In the genomic region with DNA sequence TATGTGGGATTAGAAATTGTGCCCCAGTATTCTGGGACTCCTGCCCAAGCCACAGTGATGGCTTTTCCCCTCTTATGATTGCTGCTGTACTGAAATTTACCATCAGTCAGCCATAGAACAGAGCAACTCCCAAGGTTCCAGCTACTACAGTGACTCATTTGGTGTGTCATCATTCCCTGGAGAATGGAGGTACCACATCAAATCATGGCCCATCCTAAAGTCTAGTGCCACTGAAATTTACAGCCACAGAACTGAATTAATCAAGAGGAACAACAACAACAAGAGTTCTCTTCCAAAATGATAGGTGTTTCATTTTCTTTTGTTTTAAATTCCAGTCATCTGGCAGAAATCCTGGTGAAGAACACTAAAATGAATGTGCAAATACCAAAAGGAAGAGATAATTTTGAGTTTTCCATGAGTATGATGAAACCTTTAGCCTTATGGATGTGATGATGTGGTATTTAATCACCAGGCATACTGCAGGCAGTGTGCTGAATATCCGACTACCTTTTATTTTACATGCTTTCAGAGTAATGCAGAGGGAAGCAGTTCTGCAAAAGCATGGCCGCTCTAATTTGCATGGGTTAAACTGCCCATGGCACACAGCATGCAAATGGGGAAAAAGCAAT, we compare ENCODE assay signal across 18 cellular contexts.
A peak's percentile ranks its signal among the peaks of the same experiment; 100 is the strongest.
DNase-seq lines count a peak whose midpoint lies in the region; ATAC-seq, FAIRE-seq and TF ChIP-seq lines count a peak whose summit lies in the region.
"Had no signal": no experiment of that assay in that cellular context is flagged by ENCODE, and none has a peak within 500 bp of the region (broad histone marks: within the 10 kb centered on the region; RNA-seq: fewer than 3 reads in every experiment).

No MANE protein-coding gene starts in this region.

- H3K4me1 ChIP-seq in RWPE2 (ENCODE audit: insufficient read depth, poor library complexity, severe bottlenecking) (no peaks in the 10 kb centered on the region), fibroblast of lung (ENCODE audit: control insufficient read depth, extremely low read depth, insufficient read depth, low read length) (peaks cover 4% of the 10 kb centered on the region)
- H3K4me1 ChIP-seq: adrenal gland, upper lobe of right lung had no signal

- no peaks in the 10 kb centered on the region for H3K9me3 ChIP-seq in RWPE2 (ENCODE audit: severe bottlenecking)
- no peaks in the 10 kb centered on the region for H3K9me3 ChIP-seq in fibroblast of lung (ENCODE audit: control insufficient read depth, insufficient read depth, low read depth, low read length)
- H3K9me3 ChIP-seq: adrenal gland, upper lobe of right lung had no signal

- peak; percentile 97 for FAIRE-seq in H54 (lab: Jason Lieb, UNC)

- H3K4me2 ChIP-seq in fibroblast of lung (ENCODE audit: extremely low read depth, insufficient read depth, low read length): no peak overlapping the region
- H3K4me2 ChIP-seq: GM23338 had no signal

- no peak for TF ChIP-seq POLR2A in H54 (IDR thresholded peaks at IDR 0.05; ENCODE audit: low read depth, low read length)

- H3K36me3 ChIP-seq in RWPE2 (ENCODE audit: low read depth) (no peaks in the 10 kb centered on the region), fibroblast of lung (ENCODE audit: control insufficient read depth, insufficient read depth, low read length) (no peaks in the 10 kb centered on the region)
- H3K36me3 ChIP-seq: adrenal gland had no signal

- TF ChIP-seq CTCF in RWPE2 (IDR thresholded peaks at IDR 0.05; ENCODE audit: poor library complexity, severe bottlenecking) (no peak), fibroblast of lung (conservative IDR thresholded peaks at IDR 0.05 in 1 of 2, IDR thresholded peaks at IDR 0.05 in 1 of 2; ENCODE audit: low read depth in 1 of 2, low read length in 2 of 2) (no peak)

- ATAC-seq in RWPE2 (ENCODE audit: low read depth) (peak; percentile 71), HG02938 (IDR thresholded peaks at IDR 0.05; ENCODE audit: unreplicated experiment) (no peak)
- ATAC-seq: GM23338; stimulated activated memory B cell treated with anti-CD40 and anti-IgM and Interleukin-4, amounts not matched to agents 10 μg/mL and 1 μg/mL and 100 μg/mL, for 72 hours; upper lobe of right lung had no signal

- H4K20me1 ChIP-seq in fibroblast of lung (ENCODE audit: control insufficient read depth, extremely low read depth, insufficient read depth, low read length): no peaks in the 10 kb centered on the region

- no peaks in the 10 kb centered on the region for H3K27me3 ChIP-seq in RWPE2 (ENCODE audit: insufficient read depth, poor library complexity, severe bottlenecking)
- H3K27me3 ChIP-seq in fibroblast of lung (ENCODE audit: control insufficient read depth, insufficient read depth, low read length): no peaks in the 10 kb centered on the region
- H3K27me3 ChIP-seq: adrenal gland, upper lobe of right lung had no signal

- H3K4me3 ChIP-seq in RWPE2 (ENCODE audit: severe bottlenecking) (no peak overlapping the region), fibroblast of lung (replicated peaks in 1 of 4; ENCODE audit: control extremely low read depth in 1 of 4, insufficient read depth in 1 of 4, low read depth in 3 of 4, low read length in 4 of 4) (no peak overlapping the region)
- H3K4me3 ChIP-seq: adrenal gland, GM23338, upper lobe of right lung had no signal

- H3K9ac ChIP-seq in fibroblast of lung (ENCODE audit: insufficient read depth, low read length): no peak overlapping the region

- no peak overlapping the region for H2AFZ ChIP-seq in fibroblast of lung (ENCODE audit: low read length)
- H2AFZ ChIP-seq: GM23338 had no signal

- H3K79me2 ChIP-seq in fibroblast of lung (ENCODE audit: control insufficient read depth, insufficient read depth, low read length): no peaks in the 10 kb centered on the region

- no peak overlapping the region for H3K27ac ChIP-seq in RWPE2 (ENCODE audit: poor library complexity, severe bottlenecking)
- H3K27ac ChIP-seq in fibroblast of lung (ENCODE audit: insufficient read depth, low read length): no peak overlapping the region
- H3K27ac ChIP-seq: adrenal gland, upper lobe of right lung had no signal

- DNase-seq in H54 (ENCODE audit: insufficient read length, low spot score): peak; percentile 35
- no peak for DNase-seq in RWPE2 (ENCODE audit: low spot score)
- peak; percentile 72 to 77 for DNase-seq in fibroblast of lung (ENCODE audit: low read depth in 2 of 2)
- peak; percentile 70 for DNase-seq in stromal cell of bone marrow (ENCODE audit: low read depth)
- DNase-seq in NCI-H2081 treated with DMSO at 0.1 percent for 48 hours (lab: John Stamatoyannopoulos, UW): no peak
- DNase-seq in globus pallidus (ENCODE audit: low spot score): no peak
- no peak for DNase-seq in NCI-H524 treated with DMSO at 0.1 percent for 48 hours (lab: John Stamatoyannopoulos, UW)
- DNase-seq: activated T-cell treated with anti-CD3 and anti-CD28 coated beads, Interleukin-2, amount 50 U/mL, for 48 hours; adrenal gland; cortex of kidney; foreskin melanocyte; Kasumi-1; NCI-H1930; SIG-M5; upper lobe of right lung had no signal

Comparison
In these comparisons a context has a peak if more than half of its experiments do, and no peak if none do; other contexts are left out.
1. DNase-seq: peak in H54 (single experiment), fibroblast of lung (2 of 2) and stromal cell of bone marrow (single experiment); none in RWPE2 (single experiment), NCI-H2081 treated with DMSO at 0.1 percent for 48 hours (single experiment), globus pallidus (single experiment) and NCI-H524 treated with DMSO at 0.1 percent for 48 hours (single experiment).